ENCODE assay signal across 1 cellular context in genomic region chr22:39114157-39114511, GRCh38.
TF ChIP-seq lines count a peak whose summit lies in the region.

No MANE protein-coding gene starts in this region.

TF ChIP-seq in H1, 55 proteins besides CTCF, POLR2A, EP300 and RAD21:
- TF ChIP-seq ATF2 (IDR thresholded peaks at IDR 0.05; ENCODE audit: low read length) = no peak
- TF ChIP-seq CHD7 (IDR thresholded peaks at IDR 0.05; ENCODE audit: insufficient replicate concordance, low read length) = peak; percentile 67
- TF ChIP-seq RXRA (IDR thresholded peaks at IDR 0.05; ENCODE audit: insufficient read depth, low read depth, low read length) = no peak
- no peak for TF ChIP-seq GTF2F1 (IDR thresholded peaks at IDR 0.05; ENCODE audit: borderline replicate concordance, low read depth, low read length)
